In genomic region chr19:10505583-10506229, GRCh38 we compare ENCODE assay signal across 8 cellular contexts. TPM values are rescaled to one million over a fixed set of nuclear protein-coding genes. Genes with fewer than 3 reads are reported as not detected.
DNase-seq lines count a peak whose midpoint lies in the region; ATAC-seq, FAIRE-seq and TF ChIP-seq lines count a peak whose summit lies in the region.

No MANE protein-coding gene starts in this region.

- TF ChIP-seq CTCF in foreskin keratinocyte (conservative IDR thresholded peaks at IDR 0.05) (peak; percentile 84), upper lobe of left lung (IDR thresholded peaks at IDR 0.05) (peak; percentile 72 to 89 (median 77))

- H3K4me1 ChIP-seq in foreskin keratinocyte (peaks cover 3% of the 10 kb centered on the region), trophoblast cell (ENCODE audit: control insufficient read depth in 1 of 2, insufficient read depth in 2 of 2, low read length in 2 of 2) (peaks cover 10 to 14% of the 10 kb centered on the region in 2 experiments), upper lobe of left lung (peaks cover 13 to 26% (median 15%) of the 10 kb centered on the region in 4 donors)

- H3K18ac ChIP-seq in trophoblast cell (ENCODE audit: low read length): no peak overlapping the region

- no peak overlapping the region for H3K27ac ChIP-seq in foreskin keratinocyte
- H3K27ac ChIP-seq in trophoblast cell (ENCODE audit: low read depth, low read length): no peak overlapping the region
- H3K27ac ChIP-seq in upper lobe of left lung: no peak overlapping the region

- H3K27me3 ChIP-seq in foreskin keratinocyte (no peaks in the 10 kb centered on the region), trophoblast cell (ENCODE audit: insufficient read depth, low read length) (no peaks in the 10 kb centered on the region), upper lobe of left lung (peaks cover 0 to 3% (median 0%) of the 10 kb centered on the region in 4 donors)

- H3K23ac ChIP-seq in trophoblast cell (ENCODE audit: low read length): no peak overlapping the region

- H3K79me1 ChIP-seq in trophoblast cell (ENCODE audit: low read length): peaks cover 17% of the 10 kb centered on the region

- no peak overlapping the region for H4K8ac ChIP-seq in trophoblast cell (ENCODE audit: low read depth, low read length)

- H4K12ac ChIP-seq in trophoblast cell (ENCODE audit: low read depth, low read length): no peak overlapping the region

- H2BK120ac ChIP-seq in trophoblast cell (ENCODE audit: insufficient read depth, low read length, poor library complexity): no peak overlapping the region

- no peak overlapping the region for H3K9ac ChIP-seq in trophoblast cell (ENCODE audit: low read length)

- no peak overlapping the region for H2BK5ac ChIP-seq in trophoblast cell (ENCODE audit: low read depth, low read length, poor library complexity)

- ATAC-seq in foreskin keratinocyte (peak; percentile 31), upper lobe of left lung (ENCODE audit: low FRiP score in 2 of 2) (peak; percentile 64 to 66), HG03460 (IDR thresholded peaks at IDR 0.05; ENCODE audit: unreplicated experiment) (no peak)

- no peak overlapping the region for H3K4ac ChIP-seq in trophoblast cell (ENCODE audit: low read depth, low read length)

- no peak overlapping the region for H2BK12ac ChIP-seq in trophoblast cell (ENCODE audit: low read length)

- H2AFZ ChIP-seq in trophoblast cell (ENCODE audit: insufficient read depth, low read length, poor library complexity): no peak overlapping the region

- DNase-seq in A172 (ENCODE audit: low spot score) (peak; percentile 29), GM18507 (ENCODE audit: extremely low spot score, insufficient read length, low read depth) (no peak), RKO (ENCODE audit: low spot score) (peak; percentile 48), activated T-helper 1 cell treated with Interleukin-2 at 50 U/mL for 16 hours (ENCODE audit: low read depth) (peak; percentile 59), foreskin keratinocyte (peak in 1 of 2 donors; percentile 50), trophoblast cell (peak; percentile 62 to 89), upper lobe of left lung (peak in 1 of 2 donors; percentile 84)

- no peaks in the 10 kb centered on the region for H3K9me3 ChIP-seq in trophoblast cell (ENCODE audit: insufficient read depth, low read depth, low read length)
- no peaks in the 10 kb centered on the region for H3K9me3 ChIP-seq in upper lobe of left lung

- no peak overlapping the region for H2AK5ac ChIP-seq in trophoblast cell (ENCODE audit: low read length)

- no peak overlapping the region for H4K91ac ChIP-seq in trophoblast cell (ENCODE audit: low read depth, low read length)

- TF ChIP-seq POLR2A in upper lobe of left lung (IDR thresholded peaks at IDR 0.05): no peak

- H3K79me2 ChIP-seq in trophoblast cell (ENCODE audit: control insufficient read depth, insufficient read depth, low read length, poor library complexity): peaks cover 16% of the 10 kb centered on the region

- H3K36me3 ChIP-seq in trophoblast cell (ENCODE audit: control insufficient read depth in 1 of 2, insufficient read depth in 2 of 2, low read length in 2 of 2): no peaks in the 10 kb centered on the region
- H3K36me3 ChIP-seq in upper lobe of left lung: no peaks in the 10 kb centered on the region

- no peak for TF ChIP-seq EP300 in upper lobe of left lung (IDR thresholded peaks at IDR 0.05)

- no CpG with 5 or more reads among the region's 17 CpGs for WGBS in trophoblast cell (ENCODE audit: extremely low coverage, insufficient coverage, insufficient read length)
- WGBS in upper lobe of left lung, 2 donors: 27 to 28% methylated on average over 17 of the region's 17 CpGs

- no peak overlapping the region for H3K4me2 ChIP-seq in trophoblast cell (ENCODE audit: low read length)

- FAIRE-seq in GM18507 (lab: Jason Lieb, UNC): peak; percentile 71

- no peak overlapping the region for H3K4me3 ChIP-seq in trophoblast cell (ENCODE audit: low read depth, low read length)
- H3K4me3 ChIP-seq in upper lobe of left lung: no peak overlapping the region

- no peak overlapping the region for H3K14ac ChIP-seq in trophoblast cell (ENCODE audit: low read length)

RNA-seq across cellular contexts. Expression of gene KEAP1, which starts 2.5 kb away (rescaled TPM):
- total RNA-seq in A172 (2014; rRNA removed; shearing (Covaris generic)): 118 and 128 TPM in 2 replicates
- total RNA-seq in foreskin keratinocyte (58.4 and 59.2 TPM in 2 replicates), upper lobe of left lung (10 to 100 TPM; 34.6 to 85.1 (median 60.7) TPM)
- 53.8 and 57.2 TPM in 2 replicates for polyA plus RNA-seq in foreskin keratinocyte
- 29.2 and 29.6 TPM in 2 replicates for polyA plus RNA-seq in trophoblast cell (2013)

RNA-seq across cellular contexts. Expression of gene S1PR5, which starts 11.5 kb away (rescaled TPM):
- 7.9 and 9.0 TPM in 2 replicates for total RNA-seq in A172 (2014; rRNA removed; shearing (Covaris generic))
- total RNA-seq in foreskin keratinocyte (12.3 and 12.4 TPM in 2 replicates), upper lobe of left lung (1 to 10 TPM in 4 of 6 donors, under 1 TPM in 2; 0.49 to 2.7 (median 1.8) TPM)
- polyA plus RNA-seq in foreskin keratinocyte: 13.8 and 14.6 TPM in 2 replicates
- polyA plus RNA-seq in trophoblast cell (2013): 1.2 and 1.3 TPM in 2 replicates

RNA-seq across cellular contexts. Expression of gene ATG4D, which starts 38.0 kb away (rescaled TPM):
- 62.5 and 68.0 TPM in 2 replicates for total RNA-seq in A172 (2014; rRNA removed; shearing (Covaris generic))
- total RNA-seq in foreskin keratinocyte (23.0 and 25.2 TPM in 2 replicates), upper lobe of left lung (10 to 100 TPM; 18.1 to 49.2 (median 27.7) TPM)
- polyA plus RNA-seq in foreskin keratinocyte: 28.6 and 29.7 TPM in 2 replicates
- 14.1 and 14.7 TPM in 2 replicates for polyA plus RNA-seq in trophoblast cell (2013)
